Comparison of ENCODE assay signal across 12 cellular contexts in the genomic region with DNA sequence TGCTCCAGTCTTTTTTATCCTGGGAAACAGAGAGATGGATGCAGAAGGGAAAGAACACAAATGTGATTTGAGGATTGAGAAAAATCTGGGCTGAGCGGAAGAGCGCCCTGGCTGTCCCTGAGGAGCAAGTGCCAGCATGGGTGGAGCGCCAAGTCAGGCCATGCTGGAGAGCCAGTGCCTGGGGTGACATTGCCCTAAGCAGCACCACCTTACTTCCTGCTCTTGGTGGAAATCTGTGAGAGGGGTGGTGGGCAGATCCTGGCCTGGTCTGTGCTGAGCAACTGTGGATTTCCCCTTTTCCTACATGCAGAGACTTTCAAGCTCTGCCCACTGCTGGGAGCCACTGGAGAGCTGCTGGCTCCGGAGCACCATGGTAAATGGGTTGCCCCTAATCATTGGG. TPM values are rescaled to one million over a fixed set of nuclear protein-coding genes. Genes with fewer than 3 reads are reported as not detected.
DNase-seq lines count a peak whose midpoint lies in the region; FAIRE-seq and TF ChIP-seq lines count a peak whose summit lies in the region.
"Had no signal": no experiment of that assay in that cellular context is flagged by ENCODE, and none has a peak within 500 bp of the region (broad histone marks: within the 10 kb centered on the region; RNA-seq: fewer than 3 reads in every experiment).

No MANE protein-coding gene starts in this region.

- DNase-seq in T-helper 1 cell (no peak), adrenal gland (peak in 6 of 7 donors; percentile 52 to 80 (median 73)), kidney tubule cell (ENCODE audit: low spot score) (peak; percentile 51), urothelium cell line (ENCODE audit: low spot score) (no peak), cortex of kidney (lab: John Stamatoyannopoulos, UW) (no peak), RPMI8226 (no peak)
- DNase-seq: ACHN; activated T-cell treated with anti-CD3 and anti-CD28 coated beads, Interleukin-2, amount 50 U/mL, for 48 hours; left colon; NCI-H2029 had no signal

- H3K4me3 Mint-ChIP-seq in T-helper 1 cell treated with Interleukin-12 subunit alpha and Interleukin-12 subunit beta and Interleukin-4 antibody, amounts not matched to agents 30 μg/mL and 1 μg/mL, for 36 hours = no peak overlapping the region

- no peaks in the 10 kb centered on the region for H3K27me3 Mint-ChIP-seq in T-helper 1 cell treated with Interleukin-12 subunit alpha and Interleukin-12 subunit beta and Interleukin-4 antibody, amounts not matched to agents 30 μg/mL and 1 μg/mL, for 36 hours (ENCODE audit: low read depth)

- peak overlapping the region; percentile 43 for H3K27ac Mint-ChIP-seq in T-helper 1 cell treated with Interleukin-12 subunit alpha and Interleukin-12 subunit beta and Interleukin-4 antibody, amounts not matched to agents 30 μg/mL and 1 μg/mL, for 36 hours

- TF ChIP-seq POLR2A in adrenal gland (IDR thresholded peaks at IDR 0.05) = peak in 1 of 2 donors; percentile 34

- no peaks in the 10 kb centered on the region for H3K27me3 ChIP-seq in adrenal gland
- H3K27me3 ChIP-seq in subcutaneous abdominal adipose tissue (ENCODE audit: control insufficient read depth in 5 of 5, insufficient read depth in 4 of 5, low read length in 5 of 5) = no peaks in the 10 kb centered on the region

- no peaks in the 10 kb centered on the region for H3K36me3 ChIP-seq in adrenal gland (replicated peaks in 1 of 2)
- H3K36me3 ChIP-seq in subcutaneous abdominal adipose tissue (ENCODE audit: control insufficient read depth in 5 of 5, insufficient read depth in 5 of 5, low read length in 5 of 5) = no peaks in the 10 kb centered on the region

- H3K4me1 Mint-ChIP-seq in T-helper 1 cell treated with Interleukin-12 subunit alpha and Interleukin-12 subunit beta and Interleukin-4 antibody, amounts not matched to agents 30 μg/mL and 1 μg/mL, for 36 hours (ENCODE audit: low read depth) = peaks cover 51% of the 10 kb centered on the region

- TF ChIP-seq CTCF in adrenal gland (IDR thresholded peaks at IDR 0.05) = no peak

- intact Hi-C loops in adrenal gland (cut with DNase I) = no loop called here

- H3K4me3 ChIP-seq in adrenal gland (no peak overlapping the region), subcutaneous abdominal adipose tissue (ENCODE audit: low read depth in 1 of 5, low read length in 5 of 5) (peak overlapping the region in 1 of 5 donors; percentile 23)

- FAIRE-seq in urothelium cell line (lab: Jason Lieb, UNC) = no peak

- no peaks in the 10 kb centered on the region for H3K9me3 ChIP-seq in adrenal gland (replicated peaks in 1 of 3)
- no peaks in the 10 kb centered on the region for H3K9me3 ChIP-seq in subcutaneous abdominal adipose tissue (ENCODE audit: control insufficient read depth in 5 of 5, low read length in 5 of 5)

- H3K4me1 ChIP-seq in adrenal gland (replicated peaks in 1 of 2) = peaks cover 35 to 60% of the 10 kb centered on the region in 2 donors
- peaks cover 17 to 50% (median 45%) of the 10 kb centered on the region in 5 donors for H3K4me1 ChIP-seq in subcutaneous abdominal adipose tissue (ENCODE audit: control insufficient read depth in 5 of 5, insufficient read depth in 5 of 5, low read length in 5 of 5)

- no peak overlapping the region for H3K9ac ChIP-seq in subcutaneous abdominal adipose tissue (ENCODE audit: low read length in 5 of 5)

- H3K36me3 Mint-ChIP-seq in T-helper 1 cell treated with Interleukin-12 subunit alpha and Interleukin-12 subunit beta and Interleukin-4 antibody, amounts not matched to agents 30 μg/mL and 1 μg/mL, for 36 hours (ENCODE audit: low read depth) = no peaks in the 10 kb centered on the region

- H3K9me3 Mint-ChIP-seq in T-helper 1 cell treated with Interleukin-12 subunit alpha and Interleukin-12 subunit beta and Interleukin-4 antibody, amounts not matched to agents 30 μg/mL and 1 μg/mL, for 36 hours = no peaks in the 10 kb centered on the region

- WGBS in adrenal gland, 4 donors = 43 to 80% (median 58%) methylated on average over 4 of the region's 4 CpGs

- H3K27ac ChIP-seq in adrenal gland (peak overlapping the region; percentile 48 to 86 (median 78)), subcutaneous abdominal adipose tissue (ENCODE audit: low read depth, low read length) (peak overlapping the region; percentile 43)

RNA-seq across cellular contexts. Expression of a gene that starts 36.9 kb away (rescaled TPM):
- total RNA-seq in adrenal gland = 100 to 1,000 TPM; 211 to 711 (median 386) TPM
- 100 to 1,000 TPM; 109 to 149 (median 123) TPM for polyA plus RNA-seq in adrenal gland

RNA-seq across cellular contexts. Expression of a gene that starts 44.1 kb away (rescaled TPM):
- total RNA-seq in adrenal gland = 10 to 100 TPM; 36.3 to 67.0 (median 49.3) TPM
- polyA plus RNA-seq in adrenal gland = 10 to 100 TPM; 37.4 to 47.8 (median 37.9) TPM

Comparison
In these comparisons a context has a peak if more than half of its experiments do, and no peak if none do; other contexts are left out.
1. DNase-seq: peak in adrenal gland (6 of 7) and kidney tubule cell (single experiment); none in T-helper 1 cell (0 of 5), urothelium cell line (single experiment), cortex of kidney (single experiment) and RPMI8226 (single experiment).